ENCODE assay signal across 12 cellular contexts in genomic region chr3:39531681-39532080, GRCh38.
DNase-seq lines count a peak whose midpoint lies in the region; ATAC-seq lines count a peak whose summit lies in the region.
"Had no signal": no experiment of that assay in that cellular context is flagged by ENCODE, and none has a peak within 500 bp of the region (broad histone marks: within the 10 kb centered on the region; RNA-seq: fewer than 3 reads in every experiment).

No MANE protein-coding gene starts in this region.

- in situ Hi-C loops in Caki2 (cut with HindIII; ENCODE audit: low pct_unique_long_range_greater_than_20kb, low sequenced_read_pairs): no loop called here

- no peak for ATAC-seq in HG03135 (IDR thresholded peaks at IDR 0.05; ENCODE audit: unreplicated experiment)

- H3K4me3 ChIP-seq in MG63: no peak overlapping the region
- H3K4me3 ChIP-seq: BLaER1 treated with 17β-estradiol and CSF1 and Interleukin-3, amounts not matched to agents 10 nM and 100 nM had no signal

- no peaks in the 10 kb centered on the region for H3K9me3 ChIP-seq in MG63
- H3K9me3 ChIP-seq: BLaER1 treated with 17β-estradiol and CSF1 and Interleukin-3, amounts not matched to agents 10 nM and 100 nM had no signal

- no peaks in the 10 kb centered on the region for H3K36me3 ChIP-seq in MG63
- H3K36me3 ChIP-seq: BLaER1 treated with 17β-estradiol and CSF1 and Interleukin-3, amounts not matched to agents 10 nM and 100 nM had no signal

- no peaks in the 10 kb centered on the region for H3K27me3 ChIP-seq in MG63
- H3K27me3 ChIP-seq: BLaER1 treated with 17β-estradiol and CSF1 and Interleukin-3, amounts not matched to agents 10 nM and 100 nM had no signal

- DNase-seq in Caki2 (ENCODE audit: low read depth): peak; percentile 5
- peak; percentile 13 for DNase-seq in MG63
- peak; percentile 80 to 98 for DNase-seq in dermis microvascular lymphatic vessel endothelial cell (ENCODE audit: low read depth in 2 of 2)
- DNase-seq in kidney tubule cell (ENCODE audit: low spot score): peak; percentile 91
- no peak for DNase-seq in SK-N-DZ (ENCODE audit: low spot score)
- DNase-seq in activated CD4-positive, alpha-beta T cell treated with anti-CD3 and anti-CD28 coated beads for 4 hours: no peak
- DNase-seq in iPS-NIHi11 (ENCODE audit: low spot score): no peak
- DNase-seq: activated CD4-positive, alpha-beta memory T cell treated with anti-CD3 and anti-CD28 coated beads for 36 hours; NCI-H187; T-helper 2 cell had no signal

Comparison
In these comparisons a context has a peak if more than half of its experiments do, and no peak if none do; other contexts are left out.
1. DNase-seq: peak in Caki2 (single experiment), MG63 (single experiment), dermis microvascular lymphatic vessel endothelial cell (2 of 2) and kidney tubule cell (single experiment); none in SK-N-DZ (single experiment), activated CD4-positive, alpha-beta T cell treated with anti-CD3 and anti-CD28 coated beads for 4 hours (0 of 2) and iPS-NIHi11 (single experiment).